Comparison of ENCODE assay signal across 8 cellular contexts in the genomic region with DNA sequence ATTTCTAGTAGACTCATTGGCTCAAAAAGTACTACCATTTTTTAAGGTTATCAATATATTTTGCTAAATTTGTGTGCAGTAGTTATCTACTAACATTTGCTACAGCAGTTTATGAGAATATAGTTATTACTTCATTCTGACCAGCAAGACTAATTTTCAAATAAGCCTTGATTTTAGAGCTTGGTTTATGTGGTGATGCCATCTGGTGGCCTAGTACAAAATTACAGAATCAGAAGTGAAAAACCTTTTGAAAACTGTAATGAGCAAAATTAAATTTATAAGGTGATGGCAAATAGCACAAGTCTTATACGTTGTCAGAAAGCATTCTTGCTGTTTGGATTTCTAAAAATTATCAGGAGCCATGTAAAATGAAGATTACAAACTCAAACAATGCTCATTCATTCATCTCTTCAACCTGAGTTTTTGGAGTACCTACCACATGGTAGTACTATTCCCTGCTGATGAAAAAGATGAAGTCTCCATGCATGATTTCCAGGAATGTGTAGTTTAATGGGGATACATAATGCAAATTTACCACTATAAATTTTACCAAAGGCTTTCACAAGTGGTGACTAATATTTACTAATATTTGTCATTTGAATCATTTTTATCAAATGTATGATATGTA. TPM values are rescaled to one million over a fixed set of nuclear protein-coding genes. Genes with fewer than 3 reads are reported as not detected.
DNase-seq lines count a peak whose midpoint lies in the region; FAIRE-seq and TF ChIP-seq lines count a peak whose summit lies in the region.

No MANE protein-coding gene starts in this region.

- in situ Hi-C loops in transverse colon (cut with MboI; ENCODE audit: low pct_ligation_motif_present in 1 of 4, low pct_unique_long_range_greater_than_20kb in 1 of 4, low sequenced_read_pairs in 3 of 4) = loop anchor here (5.0 to 25.0 kb wide), 5 partner anchors 225 to 328 kb away; partner anchors contain the start of gene KLRD1 (in 1 of the 4)

- no peak for TF ChIP-seq EP300 in transverse colon (IDR thresholded peaks at IDR 0.05; ENCODE audit: low read depth)

- H3K27ac ChIP-seq in AG04450 (ENCODE audit: low read depth, low read length) (no peak overlapping the region), astrocyte (ENCODE audit: low read depth, low read length) (no peak overlapping the region), transverse colon (no peak overlapping the region)

- H3K4me3 Mint-ChIP-seq in astrocyte (ENCODE audit: unreplicated experiment) = no peak overlapping the region

- intact Hi-C loops in transverse colon (cut with DNase I; ENCODE audit: low total_unique reads) = loop anchor here (2.0 to 5.0 kb wide), 2 partner anchors 232 to 325 kb away; no protein-coding TSS in a partner anchor
- intact Hi-C loops in lower leg skin (cut with DNase I; ENCODE audit: low total_unique reads) = loop anchor here (5.0 kb wide), 1 partner anchor 230 kb away; no protein-coding TSS in a partner anchor

- no peak overlapping the region for H3K4me2 ChIP-seq in astrocyte (ENCODE audit: low read length)

- no peak overlapping the region for H3K4me3 ChIP-seq in AG04450 (ENCODE audit: low read depth, low read length)
- no peak overlapping the region for H3K4me3 ChIP-seq in astrocyte (ENCODE audit: insufficient read depth, low read depth, low read length)
- no peak overlapping the region for H3K4me3 ChIP-seq in transverse colon
- H3K4me3 ChIP-seq in lower leg skin (ENCODE audit: low read depth, poor library complexity, severe bottlenecking) = no peak overlapping the region

- H3K9me3 ChIP-seq in AG04450 (ENCODE audit: control insufficient read depth, insufficient read depth, low read length) = no peaks in the 10 kb centered on the region
- H3K9me3 ChIP-seq in astrocyte (ENCODE audit: insufficient read depth, low read depth, low read length) = no peaks in the 10 kb centered on the region
- H3K9me3 ChIP-seq in transverse colon = no peaks in the 10 kb centered on the region

- TF ChIP-seq CTCF in AG04450 (IDR thresholded peaks at IDR 0.05; ENCODE audit: low read depth, low read length) = peak; percentile 62
- TF ChIP-seq CTCF in astrocyte (IDR thresholded peaks at IDR 0.05; ENCODE audit: insufficient read depth, low read depth, low read length) = peak; percentile 59
- TF ChIP-seq CTCF in transverse colon (IDR thresholded peaks at IDR 0.05) = peak; percentile 68 to 86 (median 73)
- peak in 1 of 3 donors; percentile 52 for TF ChIP-seq CTCF in lower leg skin (IDR thresholded peaks at IDR 0.05)

- CTCF ChIA-PET in AG04450 (lab: Charles Lee) = interaction anchor here (0.6 to 5.5 kb wide), 14 partner anchors 8 to 1423 kb away, joined by 3 to 64 read pairs (median 4); partner anchors contain the start of gene CLEC12B

- H3K79me2 ChIP-seq in astrocyte (ENCODE audit: insufficient read depth, low read length) = no peaks in the 10 kb centered on the region

- H3K9me3 Mint-ChIP-seq in astrocyte (ENCODE audit: unreplicated experiment) = no peaks in the 10 kb centered on the region

- FAIRE-seq in G401.6 (lab: Jason Lieb, UNC) (peak; percentile 92), astrocyte (lab: Jason Lieb, UNC) (peak; percentile 90)

- POLR2A ChIA-PET in AG04450 (lab: Yijun Ruan, JAX) = no interaction called here

- H3K27me3 ChIP-seq in AG04450 (ENCODE audit: control insufficient read depth, insufficient read depth, low read length) (no peaks in the 10 kb centered on the region), astrocyte (ENCODE audit: insufficient read depth, low read length) (peaks cover under 1% of the 10 kb centered on the region), transverse colon (no peaks in the 10 kb centered on the region)

- H3K36me3 ChIP-seq in astrocyte (ENCODE audit: insufficient read depth, low read length) (no peaks in the 10 kb centered on the region), transverse colon (no peaks in the 10 kb centered on the region)

- H4K20me1 ChIP-seq in astrocyte (ENCODE audit: insufficient read depth, low read length) = no peaks in the 10 kb centered on the region

- DNase-seq in AG04450 (ENCODE audit: low read depth, low spot score) = no peak
- DNase-seq in NCI-H1930 (lab: John Stamatoyannopoulos, UW) = peak; percentile 5 to 16
- peak; percentile 9 for DNase-seq in astrocyte (ENCODE audit: low read depth)
- DNase-seq in kidney tubule cell (ENCODE audit: low spot score) = peak; percentile 43
- no peak for DNase-seq in transverse colon
- no peak for DNase-seq in T-helper 9 cell
- DNase-seq in lower leg skin (ENCODE audit: low spot score in 2 of 2) = no peak

- no peaks in the 10 kb centered on the region for H3K27me3 Mint-ChIP-seq in astrocyte (ENCODE audit: low read depth, unreplicated experiment)

- H3K36me3 Mint-ChIP-seq in astrocyte (ENCODE audit: low read depth, unreplicated experiment) = no peaks in the 10 kb centered on the region

- 0% methylated on average over 1 of the region's 1 CpG for WGBS in transverse colon (ENCODE audit: low coverage in 1 of 2), 2 donors
- WGBS in lower leg skin, 2 donors = 0% methylated on average over 1 of the region's 1 CpG

- no peak overlapping the region for H3K27ac Mint-ChIP-seq in astrocyte (ENCODE audit: unreplicated experiment)

- H3K4me1 ChIP-seq in astrocyte (ENCODE audit: insufficient read depth, low read length) (no peaks in the 10 kb centered on the region), transverse colon (no peaks in the 10 kb centered on the region)

- no peak for TF ChIP-seq POLR2A in transverse colon (IDR thresholded peaks at IDR 0.05)
- TF ChIP-seq POLR2A in lower leg skin (IDR thresholded peaks at IDR 0.05) = no peak

- no peaks in the 10 kb centered on the region for H3K4me1 Mint-ChIP-seq in astrocyte (ENCODE audit: low read depth, unreplicated experiment)

- H2AFZ ChIP-seq in astrocyte (ENCODE audit: low read depth, low read length) = no peak overlapping the region

- H3K9ac ChIP-seq in astrocyte (ENCODE audit: low read length) = no peak overlapping the region

RNA-seq across cellular contexts. Expression of gene MAGOHB, which starts 51.0 kb away (rescaled TPM):
- polyA plus RNA-seq in AG04450 (2011; rRNA removed) = 22.5 and 42.9 TPM in 2 replicates
- polyA minus RNA-seq in AG04450 (2011; rRNA and poly(A)+ RNA removed) = 13.2 and 13.8 TPM in 2 replicates
- total RNA-seq in astrocyte (30.5 and 36.3 TPM in 2 replicates), transverse colon (1 to 10 TPM in 2 of 4 donors, under 1 TPM in 1, not detected in 1; 0.75 to 9.7 (median 8.1) TPM), lower leg skin (10 to 100 TPM in 3 of 4 donors, 1 to 10 TPM in 1; 9.5 to 61.3 (median 16.9) TPM)

RNA-seq across cellular contexts. Expression of gene EIF2S3B, which starts 56.7 kb away (rescaled TPM):
- 1.3 and 1.5 TPM in 2 replicates for polyA plus RNA-seq in AG04450 (2011; rRNA removed)
- polyA minus RNA-seq in AG04450 (2011; rRNA and poly(A)+ RNA removed) = 0.30 and 0.60 TPM in 2 replicates
- 5.4 and 6.0 TPM in 2 replicates for total RNA-seq in astrocyte
- under 1 TPM in 1 of 4 donors, not detected in 3; 0.41 TPM for total RNA-seq in transverse colon
- total RNA-seq in lower leg skin = under 1 TPM; 0.19 to 0.99 (median 0.35) TPM

Comparison
In these comparisons a context has a peak if more than half of its experiments do, and no peak if none do; other contexts are left out.
1. DNase-seq: peak in NCI-H1930 (2 of 2), astrocyte (single experiment) and kidney tubule cell (single experiment); none in AG04450 (single experiment), transverse colon (single experiment), T-helper 9 cell (single experiment) and lower leg skin (0 of 2).